Comparison of ENCODE assay signal across 8 cellular contexts in the genomic region with DNA sequence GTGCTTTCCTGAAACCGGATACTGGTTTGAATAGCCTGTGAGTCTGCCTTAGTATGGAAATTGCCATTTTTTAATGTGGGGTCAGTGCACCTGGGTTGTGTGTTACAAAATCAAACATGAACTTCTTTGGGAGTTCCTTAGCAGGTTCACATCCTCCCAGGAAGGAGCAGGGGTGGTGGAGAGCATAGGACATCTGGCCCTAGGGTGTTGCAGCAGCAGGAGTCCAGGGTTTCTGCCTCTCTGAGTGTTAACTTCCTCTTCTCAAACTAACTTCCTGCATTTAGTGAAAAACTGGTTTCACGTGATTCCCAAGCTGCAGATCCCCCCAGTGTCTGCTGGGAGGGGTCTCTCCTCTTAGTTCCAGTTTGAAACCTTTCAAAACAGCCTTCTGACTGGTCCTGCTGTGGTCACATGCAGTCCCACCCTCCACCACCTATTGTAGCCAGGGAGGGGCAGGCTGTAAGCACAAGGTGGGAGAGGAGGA. TPM values are rescaled to one million over a fixed set of nuclear protein-coding genes. Genes with fewer than 3 reads are reported as not detected.
DNase-seq lines count a peak whose midpoint lies in the region; ATAC-seq and TF ChIP-seq lines count a peak whose summit lies in the region.

No MANE protein-coding gene starts in this region.

- no peak overlapping the region for H3K4me3 ChIP-seq in Peyer's patch
- H3K4me3 ChIP-seq in right cardiac atrium (ENCODE audit: low read length), result no peak overlapping the region
- no peak overlapping the region for H3K4me3 ChIP-seq in upper lobe of left lung
- no peak overlapping the region for H3K4me3 ChIP-seq in effector memory CD4-positive, alpha-beta T cell (ENCODE audit: insufficient read depth, low read depth, low read length, poor library complexity, severe bottlenecking)

- DNase-seq in Right ventricle myocardium inferior (ENCODE audit: missing footprints), result no peak
- DNase-seq in cardiac septum (ENCODE audit: low spot score), result no peak
- DNase-seq in Peyer's patch, result peak in 2 of 3 donors; percentile 53 to 57
- peak in 1 of 3 donors; percentile 16 for DNase-seq in right cardiac atrium
- peak in 1 of 2 donors; percentile 60 for DNase-seq in upper lobe of left lung
- DNase-seq in effector memory CD4-positive, alpha-beta T cell, result no peak
- DNase-seq in NCI-H1105 treated with DMSO at 0.1 percent for 48 hours (lab: John Stamatoyannopoulos, UW), result no peak
- no peak for DNase-seq in AG20443 (ENCODE audit: low spot score)

- TF ChIP-seq POLR2A in Peyer's patch (IDR thresholded peaks at IDR 0.05) (no peak), upper lobe of left lung (IDR thresholded peaks at IDR 0.05) (peak in 1 of 4 donors; percentile 42)

- H3K9me3 ChIP-seq in Peyer's patch (no peaks in the 10 kb centered on the region), right cardiac atrium (ENCODE audit: control insufficient read depth, low read length) (no peaks in the 10 kb centered on the region), upper lobe of left lung (peaks cover 0 to under 1% (median 0%) of the 10 kb centered on the region in 4 donors)
- no peaks in the 10 kb centered on the region for H3K9me3 ChIP-seq in effector memory CD4-positive, alpha-beta T cell (ENCODE audit: control insufficient read depth, low read length)

- TF ChIP-seq CTCF in Peyer's patch (IDR thresholded peaks at IDR 0.05) (no peak), upper lobe of left lung (IDR thresholded peaks at IDR 0.05) (no peak)

- H3K4me1 ChIP-seq in Peyer's patch, result peaks cover 0 to 33% (median 13%) of the 10 kb centered on the region in 4 donors
- H3K4me1 ChIP-seq in right cardiac atrium (ENCODE audit: control insufficient read depth, insufficient read depth, low read length), result peaks cover 11% of the 10 kb centered on the region
- H3K4me1 ChIP-seq in upper lobe of left lung, result peaks cover 20 to 45% (median 28%) of the 10 kb centered on the region in 4 donors
- peaks cover 27% of the 10 kb centered on the region for H3K4me1 ChIP-seq in effector memory CD4-positive, alpha-beta T cell (ENCODE audit: control insufficient read depth, insufficient read depth, low read length, poor library complexity, severe bottlenecking)

- H3K27me3 ChIP-seq in Peyer's patch, result no peaks in the 10 kb centered on the region
- H3K27me3 ChIP-seq in right cardiac atrium (ENCODE audit: control insufficient read depth, insufficient read depth), result no peaks in the 10 kb centered on the region
- no peaks in the 10 kb centered on the region for H3K27me3 ChIP-seq in upper lobe of left lung
- no peaks in the 10 kb centered on the region for H3K27me3 ChIP-seq in effector memory CD4-positive, alpha-beta T cell (replicated peaks; ENCODE audit: control insufficient read depth, insufficient read depth, low read length, poor library complexity, severe bottlenecking)

- intact Hi-C loops in Right ventricle myocardium inferior (cut with DNase I) (loop anchor here (10.0 kb wide), 1 partner anchor 542 kb away; no protein-coding TSS in a partner anchor), cardiac septum (cut with DNase I) (no loop called here), right cardiac atrium (cut with DNase I) (loop anchor here in 2 of 4 donors (10.0 kb wide), 2 partner anchors 382 to 942 kb away; no protein-coding TSS in a partner anchor)

- H3K27ac ChIP-seq in Peyer's patch, result peak overlapping the region; percentile 25 to 71 (median 42)
- H3K27ac ChIP-seq in right cardiac atrium (ENCODE audit: low read length), result peak overlapping the region; percentile 20
- peak overlapping the region; percentile 13 to 83 (median 72) for H3K27ac ChIP-seq in upper lobe of left lung
- H3K27ac ChIP-seq in effector memory CD4-positive, alpha-beta T cell (ENCODE audit: insufficient read depth, low read length, poor library complexity, severe bottlenecking), result no peak overlapping the region

- WGBS in right cardiac atrium, result 44% methylated on average over 2 of the region's 2 CpGs
- 18 to 27% methylated on average over 2 of the region's 2 CpGs for WGBS in upper lobe of left lung, 2 donors

- peak; percentile 59 for ATAC-seq in Right ventricle myocardium inferior
- peak; percentile 32 to 49 for ATAC-seq in right cardiac atrium
- ATAC-seq in upper lobe of left lung (ENCODE audit: low FRiP score in 2 of 2), result peak; percentile 60 to 76

- no peak for TF ChIP-seq EP300 in upper lobe of left lung (IDR thresholded peaks at IDR 0.05)

- H3K36me3 ChIP-seq in Peyer's patch (no peaks in the 10 kb centered on the region), upper lobe of left lung (no peaks in the 10 kb centered on the region)
- H3K36me3 ChIP-seq in effector memory CD4-positive, alpha-beta T cell (ENCODE audit: control insufficient read depth, insufficient read depth, low read length), result no peaks in the 10 kb centered on the region

RNA-seq across cellular contexts. Expression of gene RNASEH2B, which starts 7.2 kb away (rescaled TPM):
- total RNA-seq in Right ventricle myocardium inferior, result 46.4 TPM
- 37.2 TPM for total RNA-seq in cardiac septum
- 10 to 100 TPM; 20.0 to 88.3 (median 28.2) TPM for total RNA-seq in Peyer's patch
- 10 to 100 TPM; 47.3 to 58.0 (median 49.9) TPM for total RNA-seq in right cardiac atrium
- polyA plus RNA-seq in right cardiac atrium, result 45.3 TPM
- total RNA-seq in upper lobe of left lung, result 10 to 100 TPM; 22.1 to 60.5 (median 38.8) TPM

Comparison
In these comparisons a context has a peak if more than half of its experiments do, and no peak if none do; other contexts are left out.
1. DNase-seq: peak in Peyer's patch (2 of 3); none in Right ventricle myocardium inferior (single experiment), cardiac septum (single experiment), effector memory CD4-positive, alpha-beta T cell (0 of 3), NCI-H1105 treated with DMSO at 0.1 percent for 48 hours (single experiment) and AG20443 (single experiment).
2. Peak in every context shown above with its lines, with median percentiles within 50 percentile points of each other: ATAC-seq.